ENCODE assay signal across 25 cellular contexts in genomic region chr6:151624900-151625536, GRCh38.
DNase-seq lines count a peak whose midpoint lies in the region; ATAC-seq and TF ChIP-seq lines count a peak whose summit lies in the region.
"Had no signal": no experiment of that assay in that cellular context is flagged by ENCODE, and none has a peak within 500 bp of the region (broad histone marks: within the 10 kb centered on the region; RNA-seq: fewer than 3 reads in every experiment).

No MANE protein-coding gene starts in this region.

- TF ChIP-seq POLR2A in right lobe of liver (IDR thresholded peaks at IDR 0.05) = no peak

- no peaks in the 10 kb centered on the region for H3K27me3 Mint-ChIP-seq in osteocyte (ENCODE audit: unreplicated experiment)
- H3K27me3 Mint-ChIP-seq: CD4-positive, CD25-positive, alpha-beta regulatory T cell had no signal

- 28% methylated on average over 7 of the region's 7 CpGs for WGBS in right lobe of liver (ENCODE audit: insufficient coverage, low coverage, low lambda C conversion rate, missing lambda C conversion rate)

- ATAC-seq in right lobe of liver (peak; percentile 31 to 74 (median 45)), upper lobe of right lung (peak; percentile 34)
- ATAC-seq: GM12878 had no signal

- intact Hi-C loops in right lobe of liver (cut with DNase I) (no loop called here), upper lobe of right lung (cut with DNase I) (no loop called here)

- H3K4me3 ChIP-seq in HEK293 (ENCODE audit: low read depth, low read length) (no peak overlapping the region), fibroblast of mammary gland (ENCODE audit: control insufficient read depth, low read depth, low read length) (no peak overlapping the region), right lobe of liver (no peak overlapping the region), upper lobe of right lung (no peak overlapping the region), H7 (ENCODE audit: insufficient read depth, low read depth, low read length) (no peak overlapping the region)
- H3K4me3 ChIP-seq: BLaER1, GM12878 had no signal

- CTCF ChIA-PET in HEK293 (lab: Yijun Ruan, JAX) = interaction anchor here (0.7 to 1.1 kb wide), 2 partner anchors 10 to 219 kb away, joined by 3 to 4 read pairs; no protein-coding TSS in a partner anchor

- no peaks in the 10 kb centered on the region for H3K27me3 ChIP-seq in right lobe of liver
- no peaks in the 10 kb centered on the region for H3K27me3 ChIP-seq in upper lobe of right lung
- H3K27me3 ChIP-seq in H7 (ENCODE audit: control insufficient read depth, insufficient read depth, low read length) = no peaks in the 10 kb centered on the region
- H3K27me3 ChIP-seq: BE2C, BLaER1 had no signal

- POLR2A ChIA-PET in HEK293 (lab: Yijun Ruan, JAX) = interaction anchor here (0.6 kb wide), 1 partner anchor 10 kb away, joined by 6 read pairs; no protein-coding TSS in a partner anchor

- TF ChIP-seq CTCF in HEK293 (tag by site-specific recombination; IDR thresholded peaks at IDR 0.05) (no peak), fibroblast of mammary gland (conservative IDR thresholded peaks at IDR 0.05; ENCODE audit: control insufficient read depth, insufficient read depth, low read depth, low read length) (no peak), right lobe of liver (IDR thresholded peaks at IDR 0.05) (no peak), upper lobe of right lung (IDR thresholded peaks at IDR 0.05) (no peak), osteocyte (IDR thresholded peaks at IDR 0.05) (no peak)

- H3K9me3 ChIP-seq in HEK293 (ENCODE audit: control insufficient read depth, insufficient read depth, low read depth, low read length) (no peaks in the 10 kb centered on the region), right lobe of liver (no peaks in the 10 kb centered on the region), upper lobe of right lung (no peaks in the 10 kb centered on the region)
- H3K9me3 ChIP-seq: BE2C, BLaER1 had no signal

- H3K36me3 ChIP-seq in HEK293 (ENCODE audit: control insufficient read depth in 2 of 2, insufficient read depth in 1 of 2, low read length in 2 of 2) (no peaks in the 10 kb centered on the region), right lobe of liver (no peaks in the 10 kb centered on the region), upper lobe of right lung (no peaks in the 10 kb centered on the region), H7 (replicated peaks; ENCODE audit: control insufficient read depth, insufficient read depth, low read length) (no peaks in the 10 kb centered on the region)
- H3K36me3 ChIP-seq: BE2C, BLaER1 had no signal

- H3K4me3 Mint-ChIP-seq in osteocyte (ENCODE audit: unreplicated experiment) = no peak overlapping the region
- H3K4me3 Mint-ChIP-seq: CD14-positive monocyte; CD4-positive, alpha-beta memory T cell; CD4-positive, CD25-positive, alpha-beta regulatory T cell; CD8-positive, alpha-beta memory T cell had no signal

- H3K4me1 Mint-ChIP-seq in osteocyte (ENCODE audit: unreplicated experiment) = no peaks in the 10 kb centered on the region
- H3K4me1 Mint-ChIP-seq: CD4-positive, alpha-beta memory T cell; CD8-positive, alpha-beta memory T cell had no signal

- H3K4me1 ChIP-seq in HEK293 (ENCODE audit: control insufficient read depth, insufficient read depth, low read length) = peaks cover 2% of the 10 kb centered on the region; the same call in 1 of the 2 replicates
- H3K4me1 ChIP-seq in right lobe of liver = peaks cover 0 to 12% (median 2%) of the 10 kb centered on the region in 4 donors
- H3K4me1 ChIP-seq in upper lobe of right lung = no peaks in the 10 kb centered on the region
- H3K4me1 ChIP-seq: BE2C, BLaER1 had no signal

- H3K27ac ChIP-seq in HEK293 (ENCODE audit: extremely low read depth, low read depth, low read length) (no peak overlapping the region), right lobe of liver (peak overlapping the region in 1 of 3 donors; percentile 38), upper lobe of right lung (no peak overlapping the region)
- H3K27ac ChIP-seq: BLaER1 had no signal

- DNase-seq in fibroblast of mammary gland (ENCODE audit: low read depth) = peak; percentile 28
- no peak for DNase-seq in right lobe of liver
- no peak for DNase-seq in upper lobe of right lung
- no peak for DNase-seq in osteocyte (ENCODE audit: extremely low spot score, unreplicated experiment)
- DNase-seq in pons (ENCODE audit: low spot score) = no peak
- DNase-seq in H7 = no peak
- DNase-seq: 8988T; ACHN; BE2C; C1 segment of cervical spinal cord; CD4-positive, alpha-beta memory T cell; CD4-positive, CD25-positive, alpha-beta regulatory T cell; CD8-positive, alpha-beta memory T cell; COR-L47; DMS 273 treated with DMSO at 0.1 percent for 48 hours; DMS153; DMS53; DMS79; DND-41; EL; GDM1 had no signal

- no peaks in the 10 kb centered on the region for H3K9me3 Mint-ChIP-seq in osteocyte (ENCODE audit: unreplicated experiment)
- H3K9me3 Mint-ChIP-seq: CD4-positive, alpha-beta memory T cell; CD8-positive, alpha-beta memory T cell had no signal

- H3K36me3 Mint-ChIP-seq in osteocyte (ENCODE audit: unreplicated experiment) = no peaks in the 10 kb centered on the region
- H3K36me3 Mint-ChIP-seq: CD14-positive monocyte; CD4-positive, alpha-beta memory T cell; CD4-positive, CD25-positive, alpha-beta regulatory T cell; CD8-positive, alpha-beta memory T cell had no signal

- H3K27ac Mint-ChIP-seq in osteocyte (ENCODE audit: unreplicated experiment) = no peak overlapping the region
- H3K27ac Mint-ChIP-seq: CD14-positive monocyte; CD4-positive, alpha-beta memory T cell; CD4-positive, CD25-positive, alpha-beta regulatory T cell; CD8-positive, alpha-beta memory T cell had no signal

TF ChIP-seq in HEK293, 187 proteins besides CTCF, POLR2A, EP300 and RAD21:
- no peak for TF ChIP-seq ZNF560 (tag by site-specific recombination; IDR thresholded peaks at IDR 0.05; ENCODE audit: borderline replicate concordance)
- TF ChIP-seq INSM2 (tag by site-specific recombination; IDR thresholded peaks at IDR 0.05) = no peak
- peak; percentile 71 for TF ChIP-seq PRDM1 (tag by site-specific recombination; IDR thresholded peaks at IDR 0.05)
